ENCODE assay signal across 26 cellular contexts in the genomic region with DNA sequence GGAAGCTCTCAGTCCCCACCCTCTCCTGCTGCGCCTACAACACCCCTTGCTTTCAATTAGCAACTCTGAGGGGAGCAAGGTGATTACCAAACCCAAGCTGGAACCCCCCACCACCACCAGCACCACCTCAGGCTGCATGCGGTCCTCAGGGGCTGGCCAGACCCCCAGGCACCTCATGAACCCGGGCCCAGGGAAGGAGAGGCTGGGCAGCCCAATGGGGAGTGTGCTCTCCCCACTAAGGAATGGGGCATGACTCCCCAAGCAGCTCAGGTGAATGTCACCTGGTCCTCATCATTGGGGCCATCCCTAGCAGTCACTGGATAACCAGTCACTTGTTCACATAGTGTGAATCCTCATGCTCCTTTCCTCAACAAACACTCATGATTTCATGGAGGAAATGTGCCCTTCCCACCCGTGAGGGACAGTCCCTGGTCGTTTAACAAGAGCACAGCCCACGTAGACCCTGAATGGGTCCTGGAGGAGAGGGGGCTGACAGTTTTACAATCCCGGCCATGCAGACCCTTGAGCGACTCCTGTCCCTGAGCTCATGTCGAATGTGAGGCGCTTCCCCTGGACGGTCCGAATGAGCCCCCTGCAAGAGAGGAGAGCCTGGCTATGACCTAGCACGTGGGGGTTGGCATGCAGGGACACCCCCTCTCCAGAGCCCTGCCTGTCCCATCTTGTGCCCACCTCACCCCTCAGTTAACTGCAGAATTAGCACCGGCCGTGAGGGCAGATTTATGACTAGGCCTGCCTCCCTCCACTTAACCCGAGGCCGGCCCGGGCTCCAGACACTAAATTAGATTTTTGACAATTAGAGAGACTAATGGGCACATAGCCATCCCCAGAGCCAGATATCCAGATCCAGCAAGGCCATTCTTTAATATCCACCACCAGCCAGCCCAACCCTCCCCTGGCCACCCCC. TPM values are rescaled to one million over a fixed set of nuclear protein-coding genes. Genes with fewer than 3 reads are reported as not detected.
DNase-seq lines count a peak whose midpoint lies in the region; ATAC-seq, FAIRE-seq and TF ChIP-seq lines count a peak whose summit lies in the region.
"Had no signal": no experiment of that assay in that cellular context is flagged by ENCODE, and none has a peak within 500 bp of the region (broad histone marks: within the 10 kb centered on the region; RNA-seq: fewer than 3 reads in every experiment).

No MANE protein-coding gene starts in this region.

- H3K27me3 ChIP-seq in BLaER1 treated with 17β-estradiol and CSF1 and Interleukin-3, amounts not matched to agents 10 nM and 100 nM: no peaks in the 10 kb centered on the region
- no peaks in the 10 kb centered on the region for H3K27me3 ChIP-seq in keratinocyte (ENCODE audit: control insufficient read depth, extremely low read depth, insufficient read depth, low read length)
- H3K27me3 ChIP-seq: BLaER1, uterus had no signal

- peak; percentile 46 for FAIRE-seq in keratinocyte (lab: Jason Lieb, UNC)
- FAIRE-seq: islet of Langerhans, small intestine had no signal

- peak overlapping the region; percentile 6 to 74 (median 34); a peak in 16 of 22 replicates for H3K4me2 ChIP-seq in BLaER1 treated with 17β-estradiol and CSF1 and Interleukin-3, amounts not matched to agents 10 nM and 100 nM
- peak overlapping the region; percentile 64 for H3K4me2 ChIP-seq in keratinocyte (ENCODE audit: control insufficient read depth, extremely low read depth, insufficient read depth, low read depth, low read length)
- H3K4me2 ChIP-seq: BLaER1 had no signal

- no peak overlapping the region for H3K9ac ChIP-seq in BLaER1 treated with 17β-estradiol and CSF1 and Interleukin-3, amounts not matched to agents 10 nM and 100 nM
- H3K9ac ChIP-seq in keratinocyte (ENCODE audit: control insufficient read depth, extremely low read depth, insufficient read depth, low read length): no peak overlapping the region
- H3K9ac ChIP-seq: BLaER1 had no signal

- peak overlapping the region; percentile 73 for H2AFZ ChIP-seq in keratinocyte (ENCODE audit: control insufficient read depth, low read length)

- dilution Hi-C loops in keratinocyte (cut with MboI; ENCODE audit: extremely low pct_ligation_motif_present, low sequenced_read_pairs): no loop called here

- no peaks in the 10 kb centered on the region for H3K79me2 ChIP-seq in keratinocyte (ENCODE audit: control insufficient read depth, insufficient read depth, low read length)

- no peak overlapping the region for H3K4me3 ChIP-seq in BLaER1 treated with 17β-estradiol and CSF1 and Interleukin-3, amounts not matched to agents 10 nM and 100 nM
- H3K4me3 ChIP-seq in keratinocyte (ENCODE audit: control insufficient read depth in 2 of 3, extremely low read depth in 1 of 3, insufficient read depth in 2 of 3, low read depth in 1 of 3, low read length in 3 of 3): no peak overlapping the region
- H3K4me3 ChIP-seq: BLaER1, coronary artery, prostate gland, SK-N-MC, uterus had no signal

- DNase-seq in T-helper 2 cell treated with Interferon-gamma antibody and Interleukin-4, amounts not matched to agents 5 μg/mL and 100 μg/mL, for 36 hours (ENCODE audit: low spot score): no peak
- no peak for DNase-seq in T-helper 2 cell
- no peak for DNase-seq in T-helper 17 cell
- no peak for DNase-seq in keratinocyte (ENCODE audit: low read depth, low spot score)
- no peak for DNase-seq in MV-4-11 (lab: John Stamatoyannopoulos, UW)
- DNase-seq: Calu3; foreskin fibroblast; HCEC 1CT; naive B cell; NCI-H1694; stimulated activated CD4-positive, alpha-beta T cell treated with anti-CD3 and anti-CD28 coated beads, Interleukin-2, amount 100 ng/mL, for 48 hours; uterus had no signal

- no peaks in the 10 kb centered on the region for H3K36me3 Mint-ChIP-seq in T-helper 2 cell treated with Interferon-gamma antibody and Interleukin-4, amounts not matched to agents 5 μg/mL and 100 μg/mL, for 36 hours (ENCODE audit: low read depth)
- H3K36me3 Mint-ChIP-seq in T-helper 17 cell (ENCODE audit: low read depth): no peaks in the 10 kb centered on the region
- H3K36me3 Mint-ChIP-seq: activated naive CD8-positive, alpha-beta T cell; IgD-negative memory B cell had no signal

- peak overlapping the region; percentile 37 for H3K4me3 Mint-ChIP-seq in T-helper 2 cell treated with Interferon-gamma antibody and Interleukin-4, amounts not matched to agents 5 μg/mL and 100 μg/mL, for 36 hours
- peak overlapping the region; percentile 52 for H3K4me3 Mint-ChIP-seq in T-helper 17 cell
- H3K4me3 Mint-ChIP-seq: activated naive CD8-positive, alpha-beta T cell; brain; memory B cell had no signal

- no peak for ATAC-seq in T-helper 17 cell
- no peak for ATAC-seq in HG03159 (IDR thresholded peaks at IDR 0.05; ENCODE audit: unreplicated experiment)
- ATAC-seq in GM21367 (IDR thresholded peaks at IDR 0.05; ENCODE audit: unreplicated experiment): no peak

- H3K27ac Mint-ChIP-seq in T-helper 2 cell treated with Interferon-gamma antibody and Interleukin-4, amounts not matched to agents 5 μg/mL and 100 μg/mL, for 36 hours: peak overlapping the region; percentile 73
- H3K27ac Mint-ChIP-seq in T-helper 17 cell: peak overlapping the region; percentile 76
- H3K27ac Mint-ChIP-seq: activated naive CD8-positive, alpha-beta T cell; IgD-negative memory B cell; memory B cell had no signal

- no peaks in the 10 kb centered on the region for H3K9me3 ChIP-seq in BLaER1 treated with 17β-estradiol and CSF1 and Interleukin-3, amounts not matched to agents 10 nM and 100 nM (replicated peaks in 1 of 11)
- no peaks in the 10 kb centered on the region for H3K9me3 ChIP-seq in T-helper 17 cell (ENCODE audit: control insufficient read depth, low read length, poor library complexity, severe bottlenecking)
- no peaks in the 10 kb centered on the region for H3K9me3 ChIP-seq in keratinocyte (ENCODE audit: control insufficient read depth, low read depth, low read length)
- H3K9me3 ChIP-seq: BLaER1, prostate gland, uterus had no signal

- peaks cover 16% of the 10 kb centered on the region for H3K4me1 Mint-ChIP-seq in T-helper 2 cell treated with Interferon-gamma antibody and Interleukin-4, amounts not matched to agents 5 μg/mL and 100 μg/mL, for 36 hours (ENCODE audit: low read depth)
- H3K4me1 Mint-ChIP-seq in T-helper 17 cell: peaks cover 37% of the 10 kb centered on the region
- H3K4me1 Mint-ChIP-seq: memory B cell had no signal

- TF ChIP-seq CTCF in keratinocyte (optimal IDR thresholded peaks at IDR 0.05 in 1 of 3, IDR thresholded peaks at IDR 0.05 in 1 of 3, conservative IDR thresholded peaks at IDR 0.05 in 1 of 3; ENCODE audit: extremely low read depth in 1 of 3, insufficient read depth in 2 of 3, low read length in 3 of 3): no peak

- H3K27ac ChIP-seq in BLaER1 treated with 17β-estradiol and CSF1 and Interleukin-3, amounts not matched to agents 10 nM and 100 nM: peak overlapping the region in 6 of 11 experiments; percentile 17 to 34 (median 24); a peak in 6 of 22 replicates
- peak overlapping the region; percentile 37 for H3K27ac ChIP-seq in keratinocyte (ENCODE audit: control insufficient read depth, insufficient read depth, low read length)
- H3K27ac ChIP-seq: BLaER1, coronary artery, HL-60, prostate gland, SK-N-MC, uterus had no signal

- peaks cover 2% of the 10 kb centered on the region for H3K27me3 Mint-ChIP-seq in T-helper 2 cell treated with Interferon-gamma antibody and Interleukin-4, amounts not matched to agents 5 μg/mL and 100 μg/mL, for 36 hours (ENCODE audit: low read depth)
- H3K27me3 Mint-ChIP-seq in T-helper 17 cell: peaks cover 17% of the 10 kb centered on the region
- H3K27me3 Mint-ChIP-seq: activated naive CD8-positive, alpha-beta T cell had no signal

- H3K9me3 Mint-ChIP-seq in T-helper 2 cell treated with Interferon-gamma antibody and Interleukin-4, amounts not matched to agents 5 μg/mL and 100 μg/mL, for 36 hours: no peaks in the 10 kb centered on the region
- H3K9me3 Mint-ChIP-seq: brain, IgD-negative memory B cell, memory B cell, naive B cell had no signal

- H3K9me1 ChIP-seq in keratinocyte (ENCODE audit: control insufficient read depth, extremely low read depth, insufficient read depth, low read length): no peaks in the 10 kb centered on the region

- peaks cover 25 to 42% (median 37%) of the 10 kb centered on the region in 10 experiments for H3K4me1 ChIP-seq in BLaER1 treated with 17β-estradiol and CSF1 and Interleukin-3, amounts not matched to agents 10 nM and 100 nM
- peaks cover 14% of the 10 kb centered on the region for H3K4me1 ChIP-seq in keratinocyte (ENCODE audit: control insufficient read depth, extremely low read depth, insufficient read depth, low read length)
- H3K4me1 ChIP-seq: prostate gland, uterus had no signal

- peaks cover under 1 to 20% (median 8%) of the 10 kb centered on the region in 11 experiments; a peak in 8 of 22 replicates for H3K36me3 ChIP-seq in BLaER1 treated with 17β-estradiol and CSF1 and Interleukin-3, amounts not matched to agents 10 nM and 100 nM
- H3K36me3 ChIP-seq in keratinocyte (ENCODE audit: control insufficient read depth in 2 of 2, extremely low read depth in 1 of 2, insufficient read depth in 2 of 2, low read length in 2 of 2): peaks cover 0 to 2% of the 10 kb centered on the region in 2 experiments
- H3K36me3 ChIP-seq: BLaER1, prostate gland, uterus had no signal

- no peaks in the 10 kb centered on the region; a peak in 2 of 22 replicates for H4K20me1 ChIP-seq in BLaER1 treated with 17β-estradiol and CSF1 and Interleukin-3, amounts not matched to agents 10 nM and 100 nM
- H4K20me1 ChIP-seq in keratinocyte (ENCODE audit: control insufficient read depth, extremely low read depth, insufficient read depth, low read length): no peaks in the 10 kb centered on the region
- H4K20me1 ChIP-seq: BLaER1 had no signal

RNA-seq across cellular contexts. Expression of a gene that starts 29.1 kb away (rescaled TPM):
- total RNA-seq in T-helper 17 cell: 10 to 100 TPM; 25.3 to 30.9 TPM
- 11.6 to 18.6 TPM (median 11.9 TPM) in 3 replicates for polyA plus RNA-seq in keratinocyte
- 5.7 TPM for polyA plus RNA-seq in keratinocyte (2011; ENCODE audit: low read depth)
- 9.7 and 12.2 TPM in 2 replicates for polyA plus RNA-seq in keratinocyte (2011; cell fraction: cytosol; rRNA removed)
- 37.0 and 37.7 TPM in 2 replicates for polyA plus RNA-seq in keratinocyte (2011; cell fraction: nucleus; rRNA removed)
- 11.3 and 12.7 TPM in 2 replicates for polyA plus RNA-seq in keratinocyte (2012; ENCODE audit: low replicate concordance)
- polyA minus RNA-seq in keratinocyte: 19.0 to 25.4 TPM (median 24.4 TPM) in 3 replicates
- 16.9 TPM for polyA minus RNA-seq in keratinocyte (2011; cell fraction: cytosol; rRNA and poly(A)+ RNA removed)
- polyA minus RNA-seq in keratinocyte (2011; cell fraction: nucleus; rRNA and poly(A)+ RNA removed): 12.2 and 19.3 TPM in 2 replicates

RNA-seq across cellular contexts. Expression of a gene that starts 29.2 kb away (rescaled TPM):
- total RNA-seq in T-helper 17 cell: 1 to 10 TPM in 1 of 2 donors, not detected in 1; 1.9 TPM
- 43.3 to 58.1 TPM (median 57.9 TPM) in 3 replicates for polyA plus RNA-seq in keratinocyte
- 26.5 TPM for polyA plus RNA-seq in keratinocyte (2011; ENCODE audit: low read depth)
- 51.5 and 57.5 TPM in 2 replicates for polyA plus RNA-seq in keratinocyte (2011; cell fraction: cytosol; rRNA removed)
- 35.5 and 37.4 TPM in 2 replicates for polyA plus RNA-seq in keratinocyte (2011; cell fraction: nucleus; rRNA removed)
- 21.9 and 38.6 TPM in 2 replicates for polyA plus RNA-seq in keratinocyte (2012; ENCODE audit: low replicate concordance)
- polyA minus RNA-seq in keratinocyte: 26.4 to 33.5 TPM (median 26.8 TPM) in 3 replicates
- polyA minus RNA-seq in keratinocyte (2011; cell fraction: cytosol; rRNA and poly(A)+ RNA removed): 17.1 TPM
- polyA minus RNA-seq in keratinocyte (2011; cell fraction: nucleus; rRNA and poly(A)+ RNA removed): 5.6 and 8.1 TPM in 2 replicates
